ENCODE assay signal across 19 cellular contexts in genomic region chr3:161991901-161992300, GRCh38.
"Had no signal": no experiment of that assay in that cellular context is flagged by ENCODE, and none has a peak within 500 bp of the region (broad histone marks: within the 10 kb centered on the region; RNA-seq: fewer than 3 reads in every experiment).

No MANE protein-coding gene starts in this region.

- H2AFZ ChIP-seq: parathyroid adenoma had no signal

- H3K79me2 ChIP-seq: parathyroid adenoma had no signal

- H3K4me3 ChIP-seq: coronary artery, heart right ventricle, right lobe of liver, smooth muscle cell, transverse colon had no signal

- H3K27ac ChIP-seq: coronary artery, heart right ventricle, parathyroid adenoma, right lobe of liver, transverse colon had no signal

- DNase-seq: activated CD4-positive, alpha-beta memory T cell treated with anti-CD3 and anti-CD28 coated beads for 36 hours; activated CD4-positive, alpha-beta T cell treated with anti-CD3 and anti-CD28 coated beads for 4 hours; activated CD4-positive, CD25-positive, alpha-beta regulatory T cell; activated naive CD4-positive, alpha-beta T cell treated with anti-CD3 and anti-CD28 coated beads, Interleukin-2, amount 10 ng/mL, durations not matched to agents 7 days and 5 days; activated T-cell treated with anti-CD3 and anti-CD28 coated beads, Interleukin-2, amount 50 U/mL, for 48 hours; amygdala; cerebellar nuclear complex; heart right ventricle; left colon; nucleus accumbens; right lobe of liver; stimulated activated CD4-positive, alpha-beta T cell treated with anti-CD3 and anti-CD28 coated beads, Interleukin-15, amount 100 ng/mL, for 24 hours; transverse colon had no signal

- H3K9me3 ChIP-seq: heart right ventricle, right lobe of liver had no signal

- H3K4me1 Mint-ChIP-seq: activated naive CD4-positive, alpha-beta T cell treated with anti-CD3 and anti-CD28 coated beads, Interleukin-2, amount 10 ng/mL, durations not matched to agents 7 days and 5 days; memory B cell; nephron; stimulated activated memory B cell treated with anti-CD40 and anti-IgM and Interleukin-4, amounts not matched to agents 10 μg/mL and 1 μg/mL and 100 μg/mL, for 72 hours had no signal

- H3K27ac Mint-ChIP-seq: activated CD4-positive, alpha-beta memory T cell treated with anti-CD3 and anti-CD28 coated beads for 36 hours; activated naive CD4-positive, alpha-beta T cell treated with anti-CD3 and anti-CD28 coated beads, Interleukin-2, amount 10 ng/mL, durations not matched to agents 7 days and 5 days; memory B cell; nephron; stimulated activated memory B cell treated with anti-CD40 and anti-IgM and Interleukin-4, amounts not matched to agents 10 μg/mL and 1 μg/mL and 100 μg/mL, for 72 hours had no signal

- H3K4me3 Mint-ChIP-seq: activated CD4-positive, alpha-beta memory T cell treated with anti-CD3 and anti-CD28 coated beads for 36 hours; activated naive CD4-positive, alpha-beta T cell treated with anti-CD3 and anti-CD28 coated beads, Interleukin-2, amount 10 ng/mL, durations not matched to agents 7 days and 5 days; memory B cell; nephron; stimulated activated memory B cell treated with anti-CD40 and anti-IgM and Interleukin-4, amounts not matched to agents 10 μg/mL and 1 μg/mL and 100 μg/mL, for 72 hours had no signal

- H3K27me3 ChIP-seq: heart right ventricle, right lobe of liver, transverse colon had no signal

- H3K36me3 ChIP-seq: heart right ventricle, right lobe of liver, transverse colon had no signal

- ATAC-seq: heart right ventricle; left colon; right lobe of liver; stimulated activated memory B cell treated with anti-CD40 and anti-IgM and Interleukin-4, amounts not matched to agents 10 μg/mL and 1 μg/mL and 100 μg/mL, for 72 hours had no signal

- H3K27me3 Mint-ChIP-seq: activated CD4-positive, alpha-beta memory T cell treated with anti-CD3 and anti-CD28 coated beads for 36 hours; activated naive CD4-positive, alpha-beta T cell treated with anti-CD3 and anti-CD28 coated beads, Interleukin-2, amount 10 ng/mL, durations not matched to agents 7 days and 5 days; memory B cell; stimulated activated memory B cell treated with anti-CD40 and anti-IgM and Interleukin-4, amounts not matched to agents 10 μg/mL and 1 μg/mL and 100 μg/mL, for 72 hours had no signal

- H3K36me3 Mint-ChIP-seq: activated CD4-positive, alpha-beta memory T cell treated with anti-CD3 and anti-CD28 coated beads for 36 hours; activated naive CD4-positive, alpha-beta T cell treated with anti-CD3 and anti-CD28 coated beads, Interleukin-2, amount 10 ng/mL, durations not matched to agents 7 days and 5 days; memory B cell; stimulated activated memory B cell treated with anti-CD40 and anti-IgM and Interleukin-4, amounts not matched to agents 10 μg/mL and 1 μg/mL and 100 μg/mL, for 72 hours had no signal

- H3K4me1 ChIP-seq: heart right ventricle, parathyroid adenoma, right lobe of liver, transverse colon had no signal

- H3K4me2 ChIP-seq: smooth muscle cell had no signal

- H3K9ac ChIP-seq: parathyroid adenoma had no signal
